ENCODE assay signal across 1 cellular context in the genomic region with DNA sequence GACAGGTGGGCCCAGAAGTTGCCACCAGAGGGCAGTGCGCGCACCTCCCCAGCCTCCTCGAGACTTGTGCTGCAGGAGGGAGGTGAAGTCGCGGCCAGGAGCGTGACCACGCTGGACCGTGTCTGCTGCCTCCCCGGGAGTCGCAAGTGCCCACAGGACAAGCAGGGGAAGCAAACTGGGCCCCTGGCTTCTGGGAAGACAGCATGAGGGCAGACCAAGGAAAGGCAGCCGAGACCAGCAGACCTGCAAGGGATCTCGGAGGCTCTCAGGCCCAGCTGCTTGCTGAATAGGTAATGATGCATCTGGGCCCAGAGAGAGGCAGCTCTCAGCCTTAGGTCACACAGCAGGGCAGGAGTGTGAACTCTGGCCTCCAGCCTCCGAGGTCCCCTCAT.
TF ChIP-seq lines count a peak whose summit lies in the region.

No MANE protein-coding gene starts in this region.

TF ChIP-seq in HepG2, 621 proteins besides CTCF, POLR2A, EP300 and RAD21 (continued from another document and continues in another):
- TF ChIP-seq AKNA (CRISPR knock-in tag; IDR thresholded peaks at IDR 0.05; ENCODE audit: borderline replicate concordance) (no peak), PCBP1 (IDR thresholded peaks at IDR 0.05; ENCODE audit: borderline replicate concordance, low read depth, low read length) (no peak), ARID2 (CRISPR knock-in tag; IDR thresholded peaks at IDR 0.05; ENCODE audit: borderline replicate concordance) (no peak), MED1 (CRISPR knock-in tag; IDR thresholded peaks at IDR 0.05) (0 out of 2 replicates have a peak, but pooled peaks have one; percentile 25), ZNF510 (CRISPR knock-in tag; IDR thresholded peaks at IDR 0.05; ENCODE audit: low read depth) (no peak), ZNF30 (CRISPR knock-in tag; IDR thresholded peaks at IDR 0.05) (no peak), SALL2 (CRISPR knock-in tag; IDR thresholded peaks at IDR 0.05) (no peak; the same call in 1 of the 2 replicates), MXI1 (IDR thresholded peaks at IDR 0.05; ENCODE audit: borderline replicate concordance, low read depth, low read length) (peak; percentile 30; the same call in 1 of the 3 replicates), LBX2 (CRISPR knock-in tag; IDR thresholded peaks at IDR 0.05; ENCODE audit: borderline replicate concordance) (no peak), DNMT1 (CRISPR knock-in tag; IDR thresholded peaks at IDR 0.05) (no peak), HBP1 (CRISPR knock-in tag; IDR thresholded peaks at IDR 0.05; ENCODE audit: low read depth) (no peak), AFF4 (CRISPR knock-in tag; IDR thresholded peaks at IDR 0.05) (no peak), TMF1 (CRISPR knock-in tag; IDR thresholded peaks at IDR 0.05; ENCODE audit: low read depth) (no peak), PAXIP1 (CRISPR knock-in tag; conservative IDR thresholded peaks at IDR 0.05) (no peak), FOXP1 (IDR thresholded peaks at IDR 0.05) (no peak), FOXP1 (CRISPR knock-in tag; IDR thresholded peaks at IDR 0.05) (no peak), DBP (CRISPR knock-in tag; IDR thresholded peaks at IDR 0.05; ENCODE audit: not compliant biosample characterization) (no peak)
- TF ChIP-seq, protein P1, sequence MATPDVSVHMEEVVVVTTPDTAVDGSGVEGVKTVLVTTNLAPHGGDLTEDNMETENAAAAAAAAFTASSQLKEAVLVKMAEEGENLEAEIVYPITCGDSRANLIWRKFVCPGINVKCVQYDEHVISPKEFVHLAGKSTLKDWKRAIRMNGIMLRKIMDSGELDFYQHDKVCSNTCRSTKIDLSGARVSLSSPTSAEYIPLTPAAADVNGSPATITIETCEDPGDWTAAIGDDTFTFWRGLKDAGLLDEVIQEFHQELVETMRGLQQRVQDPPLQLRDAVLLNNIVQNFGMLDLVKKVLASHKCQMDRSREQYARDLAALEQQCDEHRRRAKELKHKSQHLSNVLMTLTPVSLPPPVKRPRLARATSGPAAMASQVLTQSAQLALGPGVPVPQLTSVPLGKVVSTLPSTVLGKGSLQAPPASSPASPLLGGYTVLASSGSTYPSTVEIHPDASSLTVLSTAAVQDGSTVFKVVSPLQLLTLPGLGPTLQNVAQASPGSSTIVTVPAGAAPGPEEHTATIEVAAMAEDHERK (CRISPR knock-in tag; IDR thresholded peaks at IDR 0.05; ENCODE audit: low read depth), result no peak
- TF ChIP-seq, protein P2, sequence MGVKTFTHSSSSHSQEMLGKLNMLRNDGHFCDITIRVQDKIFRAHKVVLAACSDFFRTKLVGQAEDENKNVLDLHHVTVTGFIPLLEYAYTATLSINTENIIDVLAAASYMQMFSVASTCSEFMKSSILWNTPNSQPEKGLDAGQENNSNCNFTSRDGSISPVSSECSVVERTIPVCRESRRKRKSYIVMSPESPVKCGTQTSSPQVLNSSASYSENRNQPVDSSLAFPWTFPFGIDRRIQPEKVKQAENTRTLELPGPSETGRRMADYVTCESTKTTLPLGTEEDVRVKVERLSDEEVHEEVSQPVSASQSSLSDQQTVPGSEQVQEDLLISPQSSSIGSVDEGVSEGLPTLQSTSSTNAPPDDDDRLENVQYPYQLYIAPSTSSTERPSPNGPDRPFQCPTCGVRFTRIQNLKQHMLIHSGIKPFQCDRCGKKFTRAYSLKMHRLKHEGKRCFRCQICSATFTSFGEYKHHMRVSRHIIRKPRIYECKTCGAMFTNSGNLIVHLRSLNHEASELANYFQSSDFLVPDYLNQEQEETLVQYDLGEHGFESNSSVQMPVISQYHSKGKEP (CRISPR knock-in tag; IDR thresholded peaks at IDR 0.05), result no peak
- TF ChIP-seq, protein P3, sequence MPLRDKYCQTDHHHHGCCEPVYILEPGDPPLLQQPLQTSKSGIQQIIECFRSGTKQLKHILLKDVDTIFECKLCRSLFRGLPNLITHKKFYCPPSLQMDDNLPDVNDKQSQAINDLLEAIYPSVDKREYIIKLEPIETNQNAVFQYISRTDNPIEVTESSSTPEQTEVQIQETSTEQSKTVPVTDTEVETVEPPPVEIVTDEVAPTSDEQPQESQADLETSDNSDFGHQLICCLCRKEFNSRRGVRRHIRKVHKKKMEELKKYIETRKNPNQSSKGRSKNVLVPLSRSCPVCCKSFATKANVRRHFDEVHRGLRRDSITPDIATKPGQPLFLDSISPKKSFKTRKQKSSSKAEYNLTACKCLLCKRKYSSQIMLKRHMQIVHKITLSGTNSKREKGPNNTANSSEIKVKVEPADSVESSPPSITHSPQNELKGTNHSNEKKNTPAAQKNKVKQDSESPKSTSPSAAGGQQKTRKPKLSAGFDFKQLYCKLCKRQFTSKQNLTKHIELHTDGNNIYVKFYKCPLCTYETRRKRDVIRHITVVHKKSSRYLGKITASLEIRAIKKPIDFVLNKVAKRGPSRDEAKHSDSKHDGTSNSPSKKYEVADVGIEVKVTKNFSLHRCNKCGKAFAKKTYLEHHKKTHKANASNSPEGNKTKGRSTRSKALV (CRISPR knock-in tag; IDR thresholded peaks at IDR 0.05), result no peak
- TF ChIP-seq, protein P4, sequence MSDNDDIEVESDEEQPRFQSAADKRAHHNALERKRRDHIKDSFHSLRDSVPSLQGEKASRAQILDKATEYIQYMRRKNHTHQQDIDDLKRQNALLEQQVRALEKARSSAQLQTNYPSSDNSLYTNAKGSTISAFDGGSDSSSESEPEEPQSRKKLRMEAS (IDR thresholded peaks at IDR 0.05), result peak; percentile 60; the same call in 1 of the 2 replicates
- TF ChIP-seq, protein P5, sequence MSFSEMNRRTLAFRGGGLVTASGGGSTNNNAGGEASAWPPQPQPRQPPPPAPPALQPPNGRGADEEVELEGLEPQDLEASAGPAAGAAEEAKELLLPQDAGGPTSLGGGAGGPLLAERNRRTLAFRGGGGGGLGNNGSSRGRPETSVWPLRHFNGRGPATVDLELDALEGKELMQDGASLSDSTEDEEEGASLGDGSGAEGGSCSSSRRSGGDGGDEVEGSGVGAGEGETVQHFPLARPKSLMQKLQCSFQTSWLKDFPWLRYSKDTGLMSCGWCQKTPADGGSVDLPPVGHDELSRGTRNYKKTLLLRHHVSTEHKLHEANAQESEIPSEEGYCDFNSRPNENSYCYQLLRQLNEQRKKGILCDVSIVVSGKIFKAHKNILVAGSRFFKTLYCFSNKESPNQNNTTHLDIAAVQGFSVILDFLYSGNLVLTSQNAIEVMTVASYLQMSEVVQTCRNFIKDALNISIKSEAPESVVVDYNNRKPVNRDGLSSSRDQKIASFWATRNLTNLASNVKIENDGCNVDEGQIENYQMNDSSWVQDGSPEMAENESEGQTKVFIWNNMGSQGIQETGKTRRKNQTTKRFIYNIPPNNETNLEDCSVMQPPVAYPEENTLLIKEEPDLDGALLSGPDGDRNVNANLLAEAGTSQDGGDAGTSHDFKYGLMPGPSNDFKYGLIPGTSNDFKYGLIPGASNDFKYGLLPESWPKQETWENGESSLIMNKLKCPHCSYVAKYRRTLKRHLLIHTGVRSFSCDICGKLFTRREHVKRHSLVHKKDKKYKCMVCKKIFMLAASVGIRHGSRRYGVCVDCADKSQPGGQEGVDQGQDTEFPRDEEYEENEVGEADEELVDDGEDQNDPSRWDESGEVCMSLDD (CRISPR knock-in tag; IDR thresholded peaks at IDR 0.05; ENCODE audit: borderline replicate concordance), result no peak
